In genomic region chr16:28867646-28868045, GRCh38 we compare ENCODE assay signal across 1 cellular context. TPM values are rescaled to one million over a fixed set of nuclear protein-coding genes. Genes with fewer than 3 reads are reported as not detected.
"Had no signal": no experiment of that assay in that cellular context is flagged by ENCODE, and none has a peak within 500 bp of the region (broad histone marks: within the 10 kb centered on the region; RNA-seq: fewer than 3 reads in every experiment).

No MANE protein-coding gene starts in this region.

RNA-seq across cellular contexts. Expression of gene ATP2A1, which starts 10.6 kb away (rescaled TPM):
- total RNA-seq: ascending aorta had no signal
